22 cellular contexts compared by ENCODE assay signal in the genomic region with DNA sequence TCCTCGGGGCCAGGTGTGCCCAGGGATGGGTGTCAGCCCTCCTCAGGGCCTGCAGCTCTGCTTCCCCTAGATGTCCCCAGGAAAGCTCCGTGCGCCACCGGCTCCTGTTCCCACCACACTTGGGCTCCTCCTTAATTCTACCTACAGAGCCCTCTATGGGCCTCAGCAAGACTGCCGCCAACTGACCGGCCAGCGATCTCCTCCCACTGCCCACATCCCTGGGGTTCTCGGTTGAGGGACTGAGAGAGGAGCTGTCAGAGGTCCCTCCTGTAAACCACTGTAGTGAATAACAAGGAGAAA. TPM values are rescaled to one million over a fixed set of nuclear protein-coding genes. Genes with fewer than 3 reads are reported as not detected.
"Had no signal": no experiment of that assay in that cellular context is flagged by ENCODE, and none has a peak within 500 bp of the region (broad histone marks: within the 10 kb centered on the region; RNA-seq: fewer than 3 reads in every experiment).

No MANE protein-coding gene starts in this region.

- H3K4me1 ChIP-seq: parathyroid adenoma had no signal

- H3K4me3 ChIP-seq: body of pancreas, hepatocyte, tibial nerve, vagina had no signal

- H3K27me3 Mint-ChIP-seq: activated CD8-positive, alpha-beta T cell treated with anti-CD3 and anti-CD28 coated beads for 36 hours had no signal

- H3K9me3 ChIP-seq: body of pancreas, tibial nerve, vagina had no signal

- H3K36me3 ChIP-seq: tibial nerve, vagina had no signal

- H3K9me3 Mint-ChIP-seq: activated CD8-positive, alpha-beta T cell treated with anti-CD3 and anti-CD28 coated beads for 36 hours; activated naive CD4-positive, alpha-beta T cell treated with anti-CD3 and anti-CD28 coated beads, Interleukin-2, amount 50 U/mL, for 72 hours; activated T-cell treated with anti-CD3 and anti-CD28 coated beads, Interleukin-2, amount 50 U/mL, for 72 hours; naive B cell had no signal

- H3K27me3 ChIP-seq: body of pancreas, hepatocyte, tibial nerve, vagina had no signal

- H3K27ac ChIP-seq: body of pancreas, epithelial cell of prostate, hepatocyte, parathyroid adenoma, tibial nerve, vagina, VCaP had no signal

- H3K36me3 Mint-ChIP-seq: activated naive CD4-positive, alpha-beta T cell treated with anti-CD3 and anti-CD28 coated beads, Interleukin-2, amount 50 U/mL, for 72 hours; naive B cell had no signal

- ATAC-seq: activated CD8-positive, alpha-beta T cell treated with anti-CD3 and anti-CD28 coated beads for 36 hours; activated naive CD4-positive, alpha-beta T cell treated with anti-CD3 and anti-CD28 coated beads, Interleukin-2, amount 50 U/mL, for 72 hours; activated T-cell treated with anti-CD3 and anti-CD28 coated beads, Interleukin-2, amount 50 U/mL, for 72 hours; body of pancreas had no signal

- H3K4me3 Mint-ChIP-seq: activated CD8-positive, alpha-beta T cell treated with anti-CD3 and anti-CD28 coated beads for 36 hours; activated T-cell treated with anti-CD3 and anti-CD28 coated beads, Interleukin-2, amount 50 U/mL, for 72 hours; naive B cell had no signal

- H3K27ac Mint-ChIP-seq: activated CD8-positive, alpha-beta T cell treated with anti-CD3 and anti-CD28 coated beads for 36 hours; activated naive CD4-positive, alpha-beta T cell treated with anti-CD3 and anti-CD28 coated beads, Interleukin-2, amount 50 U/mL, for 72 hours; activated T-cell treated with anti-CD3 and anti-CD28 coated beads, Interleukin-2, amount 50 U/mL, for 72 hours had no signal

- DNase-seq: activated CD4-positive, alpha-beta T cell treated with anti-CD3 and anti-CD28 coated beads for 4 hours; activated CD8-positive, alpha-beta T cell treated with anti-CD3 and anti-CD28 coated beads for 36 hours; activated gamma-delta T cell; activated T-cell treated with anti-CD3 and anti-CD28 coated beads, Interleukin-2, amount 50 U/mL, for 72 hours; body of pancreas; effector memory CD4-positive, alpha-beta T cell; naive B cell; stimulated activated CD4-positive, alpha-beta T cell treated with anti-CD3 and anti-CD28 coated beads, Interleukin-4, amount 100 ng/mL, for 24 hours; stimulated activated naive CD4-positive, alpha-beta T cell had no signal

RNA-seq across cellular contexts. Expression of gene LDB3, which starts 5.3 kb away (rescaled TPM):
- total RNA-seq: hepatocyte; lung microvascular endothelial cell; mononuclear cell; T-helper 1 cell treated with Interleukin-12 subunit alpha and Interleukin-12 subunit beta and Interleukin-4 antibody, amounts not matched to agents 30 ng/mL and 1 ng/mL, for 36 hours had no signal

RNA-seq across cellular contexts. Expression of gene OPN4, which starts 8.6 kb away (rescaled TPM):
- total RNA-seq: activated CD8-positive, alpha-beta T cell treated with anti-CD3 and anti-CD28 coated beads for 36 hours; activated naive CD4-positive, alpha-beta T cell treated with anti-CD3 and anti-CD28 coated beads, Interleukin-2, amount 50 U/mL, for 72 hours; activated T-cell treated with anti-CD3 and anti-CD28 coated beads, Interleukin-2, amount 50 U/mL, for 72 hours; body of pancreas; fibroblast of lung; frontal cortex; hepatocyte; lung microvascular endothelial cell; mononuclear cell; renal cortical epithelial cell; T-helper 1 cell treated with Interleukin-12 subunit alpha and Interleukin-12 subunit beta and Interleukin-4 antibody, amounts not matched to agents 30 ng/mL and 1 ng/mL, for 36 hours; vagina had no signal
- polyA plus RNA-seq: fibroblast of lung, hepatocyte had no signal
